ENCODE assay signal across 18 cellular contexts in the genomic region with DNA sequence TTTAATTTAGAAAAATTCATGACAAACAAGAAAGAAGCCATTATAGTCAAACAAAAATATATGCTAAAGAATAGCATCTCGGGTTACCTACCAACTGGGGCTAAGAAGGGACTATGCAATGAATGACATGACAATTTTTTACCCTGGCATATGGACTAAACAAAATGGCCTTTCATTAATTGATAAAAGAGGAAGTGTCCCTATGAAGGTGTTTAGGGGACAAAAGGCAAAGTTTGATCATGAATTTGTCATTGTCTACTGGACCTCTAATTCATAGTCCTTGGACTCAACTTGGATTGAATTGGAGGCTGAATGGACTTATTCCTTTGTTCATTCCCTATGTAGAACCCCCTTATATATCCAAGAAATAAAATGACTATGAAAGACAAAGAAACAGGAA.
"Had no signal": no experiment of that assay in that cellular context is flagged by ENCODE, and none has a peak within 500 bp of the region (broad histone marks: within the 10 kb centered on the region; RNA-seq: fewer than 3 reads in every experiment).

No MANE protein-coding gene starts in this region.

- H3K4me1 ChIP-seq: SJCRH30 had no signal

- H3K9me3 ChIP-seq: SJCRH30 had no signal

- H3K27ac ChIP-seq: RWPE1, SJCRH30 had no signal

- DNase-seq: KBM-7, NCI-H1092 treated with DMSO at 0.1 percent for 48 hours, NCI-H1436, NCI-H187, NCI-H2029, NCI-H2081 treated with DMSO at 0.1 percent for 48 hours, NCI-H2171 treated with DMSO at 0.1 percent for 48 hours, NCI-H510A, NCI-H524 treated with DMSO at 0.1 percent for 48 hours, NCI-H69, NCI-H774, PC-3, SHP77, SJCRH30, T-helper 1 cell had no signal

- ATAC-seq: Panc1, PC-3, SK-N-SH treated with all-trans-retinoic acid at 6 μM for 48 hours had no signal

- H3K4me3 ChIP-seq: SJCRH30 had no signal

- H3K27me3 ChIP-seq: SJCRH30 had no signal
